14 cellular contexts compared by ENCODE assay signal in the genomic region with DNA sequence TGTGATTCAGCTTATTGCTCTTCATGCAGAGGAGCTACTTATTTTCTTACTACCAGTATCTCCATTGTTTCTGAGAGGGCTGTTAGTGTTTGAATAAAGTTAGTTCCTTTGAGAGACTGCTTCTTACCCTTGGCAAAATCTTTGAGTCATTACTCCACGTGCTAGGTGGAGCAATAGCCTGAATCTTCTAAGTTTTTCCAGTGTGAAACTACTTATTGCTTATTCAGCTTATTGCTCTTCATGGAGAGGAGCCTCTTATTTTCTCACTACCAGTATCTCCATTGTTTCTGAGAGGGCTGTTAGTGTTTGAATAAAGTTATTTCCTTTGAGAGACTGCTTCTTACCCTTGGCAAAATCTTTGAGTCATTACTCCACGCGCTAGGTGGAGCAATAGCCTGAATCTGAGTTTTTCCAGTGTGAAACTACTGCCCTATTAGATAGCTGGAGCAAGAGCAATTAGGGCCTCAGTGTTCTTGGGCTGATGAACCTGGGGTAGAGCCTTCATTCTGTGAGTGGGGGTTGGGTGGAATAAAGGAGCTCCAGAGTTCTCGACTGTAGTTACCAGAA. TPM values are rescaled to one million over a fixed set of nuclear protein-coding genes. Genes with fewer than 3 reads are reported as not detected.
A peak's percentile ranks its signal among the peaks of the same experiment; 100 is the strongest.
DNase-seq lines count a peak whose midpoint lies in the region; ATAC-seq, FAIRE-seq and TF ChIP-seq lines count a peak whose summit lies in the region.
"Had no signal": no experiment of that assay in that cellular context is flagged by ENCODE, and none has a peak within 500 bp of the region (broad histone marks: within the 10 kb centered on the region; RNA-seq: fewer than 3 reads in every experiment).

No MANE protein-coding gene starts in this region.

- FAIRE-seq in keratinocyte (lab: Jason Lieb, UNC) = no peak
- FAIRE-seq: HepG2 had no signal

- peaks cover 8 to 30% of the 10 kb centered on the region in 2 donors for H3K36me3 Mint-ChIP-seq in activated naive CD4-positive, alpha-beta T cell treated with anti-CD3 and anti-CD28 coated beads, Interleukin-2, amount 50 U/mL, for 72 hours

- no peak overlapping the region for H3K9ac ChIP-seq in keratinocyte (ENCODE audit: control insufficient read depth, extremely low read depth, insufficient read depth, low read length)
- H3K9ac ChIP-seq: BLaER1 had no signal

- no peaks in the 10 kb centered on the region for H3K9me3 ChIP-seq in keratinocyte (ENCODE audit: control insufficient read depth, low read depth, low read length)
- H3K9me3 ChIP-seq: BLaER1, colonic mucosa, lower lobe of right lung had no signal

- no peaks in the 10 kb centered on the region for H3K9me1 ChIP-seq in keratinocyte (ENCODE audit: control insufficient read depth, extremely low read depth, insufficient read depth, low read length)

- H3K4me1 ChIP-seq in keratinocyte (ENCODE audit: control insufficient read depth, extremely low read depth, insufficient read depth, low read length) = peaks cover 22% of the 10 kb centered on the region
- H3K4me1 ChIP-seq: colonic mucosa had no signal

- dilution Hi-C loops in keratinocyte (cut with MboI; ENCODE audit: extremely low pct_ligation_motif_present, low sequenced_read_pairs) = no loop called here

- H3K79me2 ChIP-seq in keratinocyte (ENCODE audit: control insufficient read depth, insufficient read depth, low read length) = peaks cover 93% of the 10 kb centered on the region

- no peak overlapping the region for H3K4me2 ChIP-seq in keratinocyte (ENCODE audit: control insufficient read depth, extremely low read depth, insufficient read depth, low read depth, low read length)
- H3K4me2 ChIP-seq: BLaER1 had no signal

- ATAC-seq in activated naive CD4-positive, alpha-beta T cell treated with anti-CD3 and anti-CD28 coated beads, Interleukin-2, amount 50 U/mL, for 72 hours = peak; percentile 41 to 46
- ATAC-seq: HepG2 had no signal

- H3K27ac ChIP-seq in keratinocyte (ENCODE audit: control insufficient read depth, insufficient read depth, low read length) = peak overlapping the region; percentile 11
- H3K27ac ChIP-seq: BLaER1, colonic mucosa, lower lobe of right lung had no signal

- no peak for TF ChIP-seq CTCF in keratinocyte (optimal IDR thresholded peaks at IDR 0.05 in 1 of 3, IDR thresholded peaks at IDR 0.05 in 1 of 3, conservative IDR thresholded peaks at IDR 0.05 in 1 of 3; ENCODE audit: extremely low read depth in 1 of 3, insufficient read depth in 2 of 3, low read length in 3 of 3)

- no peak overlapping the region for H2AFZ ChIP-seq in keratinocyte (ENCODE audit: control insufficient read depth, low read length)

- H3K4me3 ChIP-seq in keratinocyte (ENCODE audit: control insufficient read depth in 2 of 3, extremely low read depth in 1 of 3, insufficient read depth in 2 of 3, low read depth in 1 of 3, low read length in 3 of 3) = no peak overlapping the region
- H3K4me3 ChIP-seq: BLaER1, colonic mucosa, lower lobe of right lung had no signal

- H3K27me3 ChIP-seq in keratinocyte (ENCODE audit: control insufficient read depth, extremely low read depth, insufficient read depth, low read length) = no peaks in the 10 kb centered on the region
- H3K27me3 ChIP-seq: BLaER1, colonic mucosa had no signal

- no peaks in the 10 kb centered on the region for H3K9me3 Mint-ChIP-seq in activated naive CD4-positive, alpha-beta T cell treated with anti-CD3 and anti-CD28 coated beads, Interleukin-2, amount 50 U/mL, for 72 hours

- peaks cover 7% of the 10 kb centered on the region for H4K20me1 ChIP-seq in keratinocyte (ENCODE audit: control insufficient read depth, extremely low read depth, insufficient read depth, low read length)

- no peak for DNase-seq in activated naive CD4-positive, alpha-beta T cell treated with anti-CD3 and anti-CD28 coated beads, Interleukin-2, amount 50 U/mL, for 72 hours (ENCODE audit: low spot score in 2 of 2)
- no peak for DNase-seq in activated naive CD4-positive, alpha-beta T cell treated with Interleukin-2 at 50 U/mL for 16 hours
- DNase-seq in amniotic epithelial cell (ENCODE audit: low read depth) = peak; percentile 71
- DNase-seq in keratinocyte (ENCODE audit: low read depth, low spot score) = no peak
- DNase-seq in SKM-1 treated with dmso at 0.1 percent for 144 hours (lab: John Stamatoyannopoulos, UW; ENCODE audit: unreplicated experiment) = no peak
- no peak for DNase-seq in C1 segment of cervical spinal cord (lab: John Stamatoyannopoulos, UW)
- no peak for DNase-seq in LoVo (ENCODE audit: low spot score)
- DNase-seq in iPS-NIHi7 (ENCODE audit: extremely low spot score) = no peak
- DNase-seq: colonic mucosa, glutamatergic neuron, lower lobe of right lung, NCI-H187 treated with DMSO at 0.1 percent for 48 hours had no signal

- peak overlapping the region; percentile 39 to 88 for H3K27ac Mint-ChIP-seq in activated naive CD4-positive, alpha-beta T cell treated with anti-CD3 and anti-CD28 coated beads, Interleukin-2, amount 50 U/mL, for 72 hours

- peaks cover 6 to 7% of the 10 kb centered on the region in 2 experiments for H3K36me3 ChIP-seq in keratinocyte (ENCODE audit: control insufficient read depth in 2 of 2, extremely low read depth in 1 of 2, insufficient read depth in 2 of 2, low read length in 2 of 2)
- H3K36me3 ChIP-seq: colonic mucosa had no signal

RNA-seq across cellular contexts. Expression of a gene that starts 41.9 kb away (rescaled TPM):
- total RNA-seq in activated naive CD4-positive, alpha-beta T cell treated with anti-CD3 and anti-CD28 coated beads, Interleukin-2, amount 50 U/mL, for 72 hours = 100 to 1,000 TPM in 1 of 2 donors, 10 to 100 TPM in 1; 91.7 to 108 TPM
- 23.4 to 44.1 TPM (median 25.1 TPM) in 3 replicates for polyA plus RNA-seq in keratinocyte
- polyA plus RNA-seq in keratinocyte (2011; ENCODE audit: low read depth) = 91.0 TPM
- 16.8 and 30.4 TPM in 2 replicates for polyA plus RNA-seq in keratinocyte (2011; cell fraction: cytosol; rRNA removed)
- 36.2 and 50.2 TPM in 2 replicates for polyA plus RNA-seq in keratinocyte (2011; cell fraction: nucleus; rRNA removed)
- polyA plus RNA-seq in keratinocyte (2012; ENCODE audit: low replicate concordance) = 26.1 and 46.3 TPM in 2 replicates
- polyA minus RNA-seq in keratinocyte = 3.2 to 26.6 TPM (median 10.3 TPM) in 3 replicates
- polyA minus RNA-seq in keratinocyte (2011; cell fraction: cytosol; rRNA and poly(A)+ RNA removed) = 12.5 TPM
- 19.0 and 39.9 TPM in 2 replicates for polyA minus RNA-seq in keratinocyte (2011; cell fraction: nucleus; rRNA and poly(A)+ RNA removed)
